Comparison of ENCODE assay signal across 26 cellular contexts in the genomic region with DNA sequence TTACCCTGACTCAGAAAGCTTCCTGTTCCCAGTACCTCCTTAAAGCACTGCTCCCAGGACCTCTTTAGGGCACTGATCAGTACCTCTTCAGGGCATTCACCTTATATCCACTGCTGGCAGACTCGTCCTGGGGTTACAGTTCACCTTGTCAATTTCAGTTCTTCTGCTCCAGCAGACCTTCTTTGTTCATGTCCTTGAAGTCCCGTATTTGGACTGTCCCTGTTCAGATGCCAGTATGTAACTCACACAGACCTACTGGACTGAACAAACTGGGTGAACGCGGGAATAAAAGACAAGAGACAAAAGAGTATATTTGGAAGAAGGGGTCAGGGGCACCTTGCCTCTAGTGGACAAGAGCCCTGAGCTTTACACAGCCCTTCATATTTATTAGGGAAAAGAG.
"Had no signal": no experiment of that assay in that cellular context is flagged by ENCODE, and none has a peak within 500 bp of the region (broad histone marks: within the 10 kb centered on the region; RNA-seq: fewer than 3 reads in every experiment).

No MANE protein-coding gene starts in this region.

- ATAC-seq: naive thymus-derived CD8-positive, alpha-beta T cell; natural killer cell treated with Interleukin-12 subunit alpha and Interleukin-12 subunit beta and Interleukin-15 and Interleukin-18, amount 100 ng/mL, for 72 hours; psoas muscle; right cardiac atrium; right lobe of liver; stimulated activated effector memory CD8-positive, alpha-beta T cell treated with anti-CD3 and anti-CD28 coated beads, Interleukin-12 subunit alpha, Interleukin-12 subunit beta, amount 100 ng/mL, for 72 hours; stimulated activated naive B cell treated with anti-CD40 and anti-IgM and Interleukin-4, amounts not matched to agents 10 μg/mL and 1 μg/mL and 100 μg/mL, for 72 hours; upper lobe of right lung had no signal

- H3K36me3 ChIP-seq: neural progenitor cell, ovary, right lobe of liver, sigmoid colon, stomach, thoracic aorta, tibial artery, transverse colon, upper lobe of right lung, uterus had no signal

- H3K27me3 ChIP-seq: neural progenitor cell, ovary, right lobe of liver, sigmoid colon, stomach, tibial artery, transverse colon, upper lobe of right lung, uterus had no signal

- H3K27ac ChIP-seq: neural progenitor cell, ovary, parathyroid adenoma, psoas muscle, right lobe of liver, sigmoid colon, stomach, thoracic aorta, tibial artery, transverse colon, upper lobe of right lung, uterus had no signal

- H3K4me3 ChIP-seq: neural progenitor cell, ovary, psoas muscle, right lobe of liver, sigmoid colon, stomach, thoracic aorta, tibial artery, transverse colon, upper lobe of right lung, uterus had no signal

- H3K4me1 ChIP-seq: parathyroid adenoma, psoas muscle, right lobe of liver, sigmoid colon, stomach, tibial artery, transverse colon, upper lobe of right lung, uterus had no signal

- H3K9me3 ChIP-seq: ovary, psoas muscle, right lobe of liver, sigmoid colon, stomach, thoracic aorta, tibial artery, transverse colon, upper lobe of right lung, uterus had no signal

- DNase-seq: naive B cell; naive thymus-derived CD8-positive, alpha-beta T cell; occipital lobe; ovary; posterior cingulate gyrus; psoas muscle; right cardiac atrium; right lobe of liver; sigmoid colon; small intestine; stimulated activated CD4-positive, alpha-beta T cell treated with anti-CD3 and anti-CD28 coated beads, Interleukin-15, amount 100 ng/mL, for 24 hours; stimulated activated CD4-positive, alpha-beta T cell treated with anti-CD3 and anti-CD28 coated beads, Interleukin-2, amount 100 ng/mL, for 24 hours; stimulated activated CD4-positive, alpha-beta T cell treated with anti-CD3 and anti-CD28 coated beads, Interleukin-2, amount 100 ng/mL, for 48 hours; stimulated activated CD4-positive, alpha-beta T cell treated with anti-CD3 and anti-CD28 coated beads, Interleukin-4, amount 100 ng/mL, for 24 hours; stimulated activated naive B cell treated with anti-CD40 and anti-IgM and Interleukin-4, amounts not matched to agents 10 μg/mL and 1 μg/mL and 100 μg/mL, for 72 hours; stimulated activated naive CD4-positive, alpha-beta T cell treated with Interleukin-2 at 50 U/mL for 16 hours; stomach; tibial artery; transverse colon; upper lobe of right lung; uterus had no signal
